38 cellular contexts compared by ENCODE assay signal in genomic region chr6:4591218-4591617, GRCh38.
"Had no signal": no experiment of that assay in that cellular context is flagged by ENCODE, and none has a peak within 500 bp of the region (broad histone marks: within the 10 kb centered on the region; RNA-seq: fewer than 3 reads in every experiment).

No MANE protein-coding gene starts in this region.

- H3K36me3 ChIP-seq: adrenal gland, ascending aorta, brain microvascular endothelial cell, breast epithelium, cardiac muscle cell had no signal

- H3K27ac ChIP-seq: adrenal gland, ascending aorta, body of pancreas, brain microvascular endothelial cell, breast epithelium, cardiac muscle cell had no signal

- H3K9me3 ChIP-seq: adrenal gland, ascending aorta, body of pancreas, breast epithelium had no signal

- H3K4me3 ChIP-seq: adrenal gland, ascending aorta, body of pancreas, breast epithelium, cardiac muscle cell had no signal

- H3K27me3 ChIP-seq: adrenal gland, ascending aorta, body of pancreas, brain microvascular endothelial cell, breast epithelium, cardiac muscle cell had no signal

- DNase-seq: activated effector memory CD4-positive, alpha-beta T cell treated with anti-CD3 and anti-CD28 coated beads, Interleukin-2, amount 50 U/mL, for 16 hours; activated effector memory CD4-positive, alpha-beta T cell treated with Interleukin-2 at 50 U/mL for 16 hours; activated gamma-delta T cell; activated gamma-delta T cell treated with Interleukin-2 at 50 U/mL for 16 hours; activated naive CD4-positive, alpha-beta T cell; activated naive CD4-positive, alpha-beta T cell treated with anti-CD3 and anti-CD28 coated beads for 36 hours; activated naive CD4-positive, alpha-beta T cell treated with anti-CD3 and anti-CD28 coated beads, Interleukin-2, amount 10 ng/mL, durations not matched to agents 7 days and 5 days; activated naive CD4-positive, alpha-beta T cell treated with anti-CD3 and anti-CD28 coated beads, Interleukin-2, amount 50 U/mL, for 16 hours; activated naive CD4-positive, alpha-beta T cell treated with Interleukin-2 at 50 U/mL for 16 hours; activated naive CD8-positive, alpha-beta T cell treated with anti-CD3 and anti-CD28 coated beads for 36 hours; activated naive CD8-positive, alpha-beta T cell treated with anti-CD3 and anti-CD28 coated beads, Interleukin-2, amount 10 ng/mL, durations not matched to agents 7 days and 5 days; activated naive CD8-positive, alpha-beta T cell treated with anti-CD3 and anti-CD28 coated beads, Interleukin-2, amount 50 U/mL, for 24 hours; activated T-cell treated with anti-CD3 and anti-CD28 coated beads for 4 hours; activated T-cell treated with anti-CD3 and anti-CD28 coated beads, Interleukin-2, amount 50 U/mL, for 1 hour; activated T-cell treated with anti-CD3 and anti-CD28 coated beads, Interleukin-2, amount 50 U/mL, for 24 hours; activated T-cell treated with anti-CD3 and anti-CD28 coated beads, Interleukin-2, amount 50 U/mL, for 4 hours; activated T-cell treated with anti-CD3 and anti-CD28 coated beads, Interleukin-2, amount 50 U/mL, for 48 hours; activated T-cell treated with anti-CD3 and anti-CD28 coated beads, Interleukin-2, amount 50 U/mL, for 72 hours; adrenal gland; amniotic stem cell; amygdala; aorta; body of pancreas; brain microvascular endothelial cell; caudate nucleus; central memory CD4-positive, alpha-beta T cell; cerebellar nuclear complex had no signal

- H3K9me3 Mint-ChIP-seq: activated naive CD4-positive, alpha-beta T cell treated with anti-CD3 and anti-CD28 coated beads for 36 hours; activated naive CD4-positive, alpha-beta T cell treated with anti-CD3 and anti-CD28 coated beads, Interleukin-2, amount 10 ng/mL, durations not matched to agents 7 days and 5 days; activated naive CD4-positive, alpha-beta T cell treated with anti-CD3 and anti-CD28 coated beads, Interleukin-2, amount 50 U/mL, for 24 hours; activated naive CD4-positive, alpha-beta T cell treated with anti-CD3 and anti-CD28 coated beads, Interleukin-2, amount 50 U/mL, for 72 hours; activated naive CD8-positive, alpha-beta T cell treated with anti-CD3 and anti-CD28 coated beads for 36 hours; activated naive CD8-positive, alpha-beta T cell treated with anti-CD3 and anti-CD28 coated beads, Interleukin-2, amount 50 U/mL, for 24 hours; activated T-cell treated with anti-CD3 and anti-CD28 coated beads, Interleukin-2, amount 50 U/mL, for 24 hours; activated T-cell treated with anti-CD3 and anti-CD28 coated beads, Interleukin-2, amount 50 U/mL, for 4 hours; activated T-helper 1 cell treated with anti-CD3 and anti-CD28 coated beads, Interleukin-12 subunit alpha, Interleukin-12 subunit beta, Interleukin-2, Interleukin-4 antibody, amounts not matched to agents 30 ng/mL and 10 ng/mL and 1 ng/mL, durations not matched to agents 14 hours and 24 hours and 36 hours; activated T-helper 2 cell treated with anti-CD3 and anti-CD28 coated beads, Interferon-gamma antibody, Interleukin-2, Interleukin-4, amounts not matched to agents 10 μg/mL and 5 μg/mL and 100 μg/mL, durations not matched to agents 14 hours and 24 hours and 36 hours; central memory CD8-positive, alpha-beta T cell had no signal

- H3K4me3 Mint-ChIP-seq: activated naive CD4-positive, alpha-beta T cell treated with anti-CD3 and anti-CD28 coated beads for 36 hours; activated naive CD4-positive, alpha-beta T cell treated with anti-CD3 and anti-CD28 coated beads, Interleukin-2, amount 10 ng/mL, durations not matched to agents 7 days and 5 days; activated naive CD4-positive, alpha-beta T cell treated with anti-CD3 and anti-CD28 coated beads, Interleukin-2, amount 50 U/mL, for 24 hours; activated naive CD8-positive, alpha-beta T cell; activated naive CD8-positive, alpha-beta T cell treated with anti-CD3 and anti-CD28 coated beads for 36 hours; activated naive CD8-positive, alpha-beta T cell treated with anti-CD3 and anti-CD28 coated beads, Interleukin-2, amount 10 ng/mL, durations not matched to agents 7 days and 5 days; activated naive CD8-positive, alpha-beta T cell treated with anti-CD3 and anti-CD28 coated beads, Interleukin-2, amount 50 U/mL, for 24 hours; activated T-cell treated with anti-CD3 and anti-CD28 coated beads, Interleukin-2, amount 50 U/mL, for 24 hours; activated T-cell treated with anti-CD3 and anti-CD28 coated beads, Interleukin-2, amount 50 U/mL, for 4 hours; activated T-cell treated with anti-CD3 and anti-CD28 coated beads, Interleukin-2, amount 50 U/mL, for 72 hours; activated T-helper 1 cell treated with anti-CD3 and anti-CD28 coated beads, Interleukin-12 subunit alpha, Interleukin-12 subunit beta, Interleukin-2, Interleukin-4 antibody, amounts not matched to agents 30 ng/mL and 10 ng/mL and 1 ng/mL, durations not matched to agents 14 hours and 24 hours and 36 hours; activated T-helper 17 cell treated with anti-CD3 and anti-CD28 coated beads, Interleukin-2, amount 50 U/mL, for 72 hours; brain; central memory CD8-positive, alpha-beta T cell had no signal

- H3K4me1 ChIP-seq: adrenal gland, ascending aorta, body of pancreas, breast epithelium had no signal

- H3K27me3 Mint-ChIP-seq: activated naive CD4-positive, alpha-beta T cell treated with anti-CD3 and anti-CD28 coated beads, Interleukin-2, amount 10 ng/mL, durations not matched to agents 7 days and 5 days; activated naive CD4-positive, alpha-beta T cell treated with anti-CD3 and anti-CD28 coated beads, Interleukin-2, amount 50 U/mL, for 24 hours; activated naive CD8-positive, alpha-beta T cell; activated naive CD8-positive, alpha-beta T cell treated with anti-CD3 and anti-CD28 coated beads for 36 hours; activated naive CD8-positive, alpha-beta T cell treated with anti-CD3 and anti-CD28 coated beads, Interleukin-2, amount 10 ng/mL, durations not matched to agents 7 days and 5 days; central memory CD8-positive, alpha-beta T cell had no signal

- H3K36me3 Mint-ChIP-seq: activated naive CD4-positive, alpha-beta T cell treated with anti-CD3 and anti-CD28 coated beads, Interleukin-2, amount 10 ng/mL, durations not matched to agents 7 days and 5 days; activated naive CD4-positive, alpha-beta T cell treated with anti-CD3 and anti-CD28 coated beads, Interleukin-2, amount 50 U/mL, for 24 hours; activated naive CD4-positive, alpha-beta T cell treated with anti-CD3 and anti-CD28 coated beads, Interleukin-2, amount 50 U/mL, for 72 hours; activated naive CD8-positive, alpha-beta T cell; activated naive CD8-positive, alpha-beta T cell treated with anti-CD3 and anti-CD28 coated beads for 36 hours; activated naive CD8-positive, alpha-beta T cell treated with anti-CD3 and anti-CD28 coated beads, Interleukin-2, amount 10 ng/mL, durations not matched to agents 7 days and 5 days; brain had no signal

- H3K27ac Mint-ChIP-seq: activated naive CD4-positive, alpha-beta T cell treated with anti-CD3 and anti-CD28 coated beads for 36 hours; activated naive CD4-positive, alpha-beta T cell treated with anti-CD3 and anti-CD28 coated beads, Interleukin-2, amount 10 ng/mL, durations not matched to agents 7 days and 5 days; activated naive CD4-positive, alpha-beta T cell treated with anti-CD3 and anti-CD28 coated beads, Interleukin-2, amount 50 U/mL, for 24 hours; activated naive CD4-positive, alpha-beta T cell treated with anti-CD3 and anti-CD28 coated beads, Interleukin-2, amount 50 U/mL, for 72 hours; activated naive CD8-positive, alpha-beta T cell; activated naive CD8-positive, alpha-beta T cell treated with anti-CD3 and anti-CD28 coated beads for 36 hours; activated naive CD8-positive, alpha-beta T cell treated with anti-CD3 and anti-CD28 coated beads, Interleukin-2, amount 10 ng/mL, durations not matched to agents 7 days and 5 days; activated naive CD8-positive, alpha-beta T cell treated with anti-CD3 and anti-CD28 coated beads, Interleukin-2, amount 50 U/mL, for 24 hours; activated T-cell treated with anti-CD3 and anti-CD28 coated beads, Interleukin-2, amount 50 U/mL, for 24 hours; activated T-cell treated with anti-CD3 and anti-CD28 coated beads, Interleukin-2, amount 50 U/mL, for 72 hours; activated T-helper 1 cell treated with anti-CD3 and anti-CD28 coated beads, Interleukin-12 subunit alpha, Interleukin-12 subunit beta, Interleukin-2, Interleukin-4 antibody, amounts not matched to agents 30 ng/mL and 10 ng/mL and 1 ng/mL, durations not matched to agents 14 hours and 24 hours and 36 hours; activated T-helper 17 cell treated with anti-CD3 and anti-CD28 coated beads, Interleukin-2, amount 50 U/mL, for 72 hours; activated T-helper 2 cell treated with anti-CD3 and anti-CD28 coated beads, Interferon-gamma antibody, Interleukin-2, Interleukin-4, amounts not matched to agents 10 μg/mL and 5 μg/mL and 100 μg/mL, durations not matched to agents 14 hours and 24 hours and 36 hours; brain had no signal

- ATAC-seq: activated naive CD4-positive, alpha-beta T cell treated with anti-CD3 and anti-CD28 coated beads, Interleukin-2, amount 50 U/mL, for 72 hours; activated naive CD8-positive, alpha-beta T cell treated with anti-CD3 and anti-CD28 coated beads, Interleukin-2, amount 50 U/mL, for 24 hours; activated T-cell treated with anti-CD3 and anti-CD28 coated beads, Interleukin-2, amount 50 U/mL, for 4 hours; activated T-cell treated with anti-CD3 and anti-CD28 coated beads, Interleukin-2, amount 50 U/mL, for 72 hours; activated T-helper 17 cell treated with anti-CD3 and anti-CD28 coated beads, Interleukin-2, amount 50 U/mL, for 72 hours; body of pancreas had no signal

- H3K4me1 Mint-ChIP-seq: activated naive CD4-positive, alpha-beta T cell treated with anti-CD3 and anti-CD28 coated beads, Interleukin-2, amount 10 ng/mL, durations not matched to agents 7 days and 5 days; activated naive CD4-positive, alpha-beta T cell treated with anti-CD3 and anti-CD28 coated beads, Interleukin-2, amount 50 U/mL, for 24 hours; activated naive CD8-positive, alpha-beta T cell treated with anti-CD3 and anti-CD28 coated beads, Interleukin-2, amount 10 ng/mL, durations not matched to agents 7 days and 5 days; activated T-helper 17 cell treated with anti-CD3 and anti-CD28 coated beads, Interleukin-2, amount 50 U/mL, for 72 hours; brain had no signal
